ENCODE assay signal across 21 cellular contexts in genomic region chr20:51008718-51009117, GRCh38. TPM values are rescaled to one million over a fixed set of nuclear protein-coding genes. Genes with fewer than 3 reads are reported as not detected.
"Had no signal": no experiment of that assay in that cellular context is flagged by ENCODE, and none has a peak within 500 bp of the region (broad histone marks: within the 10 kb centered on the region; RNA-seq: fewer than 3 reads in every experiment).

No MANE protein-coding gene starts in this region.

- H3K27me3 ChIP-seq: neural progenitor cell, pancreas had no signal

- H3K27ac ChIP-seq: esophagus muscularis mucosa, gastrocnemius medialis, heart right ventricle, neural progenitor cell, pancreas, thoracic aorta had no signal

- ATAC-seq: gastrocnemius medialis; heart right ventricle; left ventricle myocardium superior; naive thymus-derived CD8-positive, alpha-beta T cell; pancreas; right cardiac atrium; stimulated activated memory B cell treated with anti-CD40 and anti-IgM and Interleukin-4, amounts not matched to agents 10 μg/mL and 1 μg/mL and 100 μg/mL, for 72 hours had no signal

- H3K4me3 ChIP-seq: esophagus muscularis mucosa, gastrocnemius medialis, heart right ventricle, neural progenitor cell, pancreas, smooth muscle cell, thoracic aorta had no signal

- H3K36me3 ChIP-seq: esophagus muscularis mucosa, gastrocnemius medialis, heart right ventricle, neural progenitor cell, pancreas, thoracic aorta had no signal

- H3K36me3 Mint-ChIP-seq: naive thymus-derived CD8-positive, alpha-beta T cell; stimulated activated memory B cell treated with anti-CD40 and anti-IgM and Interleukin-4, amounts not matched to agents 10 μg/mL and 1 μg/mL and 100 μg/mL, for 72 hours had no signal

- H3K4me1 ChIP-seq: esophagus muscularis mucosa, gastrocnemius medialis, heart right ventricle, pancreas had no signal

- H3K4me1 Mint-ChIP-seq: central memory CD8-positive, alpha-beta T cell; naive thymus-derived CD8-positive, alpha-beta T cell; stimulated activated memory B cell treated with anti-CD40 and anti-IgM and Interleukin-4, amounts not matched to agents 10 μg/mL and 1 μg/mL and 100 μg/mL, for 72 hours had no signal

- H3K9me3 Mint-ChIP-seq: central memory CD8-positive, alpha-beta T cell; naive thymus-derived CD8-positive, alpha-beta T cell; neural progenitor cell; stimulated activated memory B cell treated with anti-CD40 and anti-IgM and Interleukin-4, amounts not matched to agents 10 μg/mL and 1 μg/mL and 100 μg/mL, for 72 hours; stimulated activated naive CD8-positive, alpha-beta T cell treated with anti-CD3 and anti-CD28 coated beads, Interleukin-15, Interleukin-2, amounts not matched to agents 100 ng/mL and 50 ng/mL, for 24 hours had no signal

- H3K27ac Mint-ChIP-seq: naive thymus-derived CD8-positive, alpha-beta T cell; neural progenitor cell; progenitor cell of endocrine pancreas; stimulated activated memory B cell treated with anti-CD40 and anti-IgM and Interleukin-4, amounts not matched to agents 10 μg/mL and 1 μg/mL and 100 μg/mL, for 72 hours; stimulated activated naive CD8-positive, alpha-beta T cell treated with anti-CD3 and anti-CD28 coated beads, Interleukin-15, Interleukin-2, amounts not matched to agents 100 ng/mL and 50 ng/mL, for 24 hours had no signal

- DNase-seq: effector memory CD4-positive, alpha-beta T cell; gastrocnemius medialis; heart right ventricle; islet precursor cell; left ventricle myocardium superior; mesendoderm; naive thymus-derived CD8-positive, alpha-beta T cell; nucleus accumbens; pancreas; stimulated activated CD4-positive, alpha-beta T cell treated with anti-CD3 and anti-CD28 coated beads, Interleukin-4, amount 100 ng/mL, for 1 hour; stimulated activated CD8-positive, alpha-beta memory T cell treated with anti-CD3 and anti-CD28 coated beads, Interleukin-4, amount 100 ng/mL, for 48 hours; trophoblast cell had no signal

- H3K27me3 Mint-ChIP-seq: progenitor cell of endocrine pancreas had no signal

- H3K9me3 ChIP-seq: esophagus muscularis mucosa, gastrocnemius medialis, heart right ventricle, pancreas, thoracic aorta had no signal

- H3K4me3 Mint-ChIP-seq: central memory CD8-positive, alpha-beta T cell; naive thymus-derived CD8-positive, alpha-beta T cell; neural progenitor cell; stimulated activated memory B cell treated with anti-CD40 and anti-IgM and Interleukin-4, amounts not matched to agents 10 μg/mL and 1 μg/mL and 100 μg/mL, for 72 hours; stimulated activated naive CD8-positive, alpha-beta T cell treated with anti-CD3 and anti-CD28 coated beads, Interleukin-15, Interleukin-2, amounts not matched to agents 100 ng/mL and 50 ng/mL, for 24 hours had no signal

RNA-seq across cellular contexts. Expression of gene KCNG1, which starts 14.2 kb away (rescaled TPM):
- total RNA-seq: gastrocnemius medialis had no signal
